In the genomic region with DNA sequence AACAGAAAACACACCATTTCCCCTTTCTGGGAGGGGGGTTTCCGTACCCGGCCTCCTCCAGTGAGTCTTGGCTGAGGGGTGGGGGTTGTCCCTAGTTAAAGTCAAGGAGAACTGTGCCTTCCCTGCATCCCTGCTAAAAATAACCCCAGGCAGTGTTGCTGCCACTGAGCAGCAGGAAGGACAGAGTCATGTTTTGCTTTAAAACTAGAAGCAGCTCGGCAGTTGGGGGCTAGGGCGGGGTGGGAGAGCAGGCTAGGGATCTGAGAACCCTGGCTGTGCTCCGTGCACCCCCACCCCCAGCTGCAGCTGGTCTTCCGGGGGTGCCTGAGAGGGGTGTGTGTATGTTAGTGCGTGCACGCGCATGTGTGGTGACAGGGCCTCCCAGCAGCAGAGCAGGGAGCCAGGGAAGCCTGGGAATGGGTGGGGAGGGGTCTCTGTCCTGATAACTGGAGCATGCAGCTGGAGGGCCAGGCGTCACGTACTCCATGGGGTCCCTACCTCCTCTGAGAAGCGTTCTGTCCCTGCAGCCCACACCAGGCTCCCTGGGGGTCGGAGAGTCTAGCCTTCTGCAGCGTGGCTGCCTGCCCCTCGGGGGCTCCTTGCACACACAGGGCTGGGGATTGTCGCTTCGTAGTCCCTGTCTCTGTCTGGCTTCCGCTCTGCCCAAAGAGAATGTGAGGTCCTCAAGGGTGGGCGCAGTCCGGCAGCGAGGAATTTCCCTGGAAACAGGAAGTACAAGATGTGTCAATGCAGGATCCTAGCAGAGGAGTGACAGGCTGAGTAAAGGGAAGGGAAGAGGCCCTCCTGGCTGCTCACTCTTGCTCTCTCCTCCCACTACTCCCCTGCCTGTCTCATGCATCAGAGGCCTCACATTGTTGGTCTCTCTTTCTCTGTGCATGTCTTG, we compare ENCODE assay signal across 8 cellular contexts. TPM values are rescaled to one million over a fixed set of nuclear protein-coding genes. Genes with fewer than 3 reads are reported as not detected.
DNase-seq lines count a peak whose midpoint lies in the region; ATAC-seq and TF ChIP-seq lines count a peak whose summit lies in the region.

No MANE protein-coding gene starts in this region.

- peak in 2 of 3 donors; percentile 76 for DNase-seq in Peyer's patch
- DNase-seq in ecto neural progenitor cell (ENCODE audit: low spot score), result peak; percentile 73
- no peak for DNase-seq in mesothelial cell of epicardium (ENCODE audit: low spot score in 2 of 2, unreplicated experiment in 2 of 2)
- peak in 1 of 2 donors; percentile 48 for DNase-seq in uterus
- DNase-seq in mucosa of gallbladder (ENCODE audit: low spot score), result no peak
- DNase-seq in cerebellar cortex (ENCODE audit: low spot score), result no peak

- peak overlapping the region; percentile 89 for H3K27ac Mint-ChIP-seq in mesothelial cell of epicardium

- H3K4me3 ChIP-seq in Peyer's patch, result peak overlapping the region in 1 of 4 donors; percentile 26
- no peak overlapping the region for H3K4me3 ChIP-seq in uterus

- H3K36me3 Mint-ChIP-seq in mesothelial cell of epicardium, result no peaks in the 10 kb centered on the region

- peaks cover 16% of the 10 kb centered on the region for H3K27me3 Mint-ChIP-seq in mesothelial cell of epicardium (ENCODE audit: low read depth)

- H3K9me3 Mint-ChIP-seq in mesothelial cell of epicardium, result no peaks in the 10 kb centered on the region

- peak overlapping the region; percentile 68 to 86 (median 76) for H3K27ac ChIP-seq in Peyer's patch
- peak overlapping the region; percentile 70 to 71 for H3K27ac ChIP-seq in uterus

- intact Hi-C loops in uterus (cut with DNase I; ENCODE audit: low total_unique reads), result no loop called here

- peaks cover 19 to 79% (median 45%) of the 10 kb centered on the region in 4 donors for H3K4me1 ChIP-seq in Peyer's patch
- peaks cover 0 to 4% of the 10 kb centered on the region in 2 donors for H3K4me1 ChIP-seq in uterus

- H3K4me3 Mint-ChIP-seq in mesothelial cell of epicardium, result peak overlapping the region; percentile 57

- no peak for TF ChIP-seq POLR2A in Peyer's patch (IDR thresholded peaks at IDR 0.05)
- TF ChIP-seq POLR2A in uterus (IDR thresholded peaks at IDR 0.05), result peak in 1 of 2 donors; percentile 1

- H3K36me3 ChIP-seq in Peyer's patch, result no peaks in the 10 kb centered on the region
- no peaks in the 10 kb centered on the region for H3K36me3 ChIP-seq in uterus

- H3K4me1 Mint-ChIP-seq in mesothelial cell of epicardium, result peaks cover 44% of the 10 kb centered on the region

- H3K9me3 ChIP-seq in Peyer's patch, result no peaks in the 10 kb centered on the region
- H3K9me3 ChIP-seq in uterus, result no peaks in the 10 kb centered on the region

- no peak for TF ChIP-seq CTCF in Peyer's patch (IDR thresholded peaks at IDR 0.05)
- no peak for TF ChIP-seq CTCF in mesothelial cell of epicardium (IDR thresholded peaks at IDR 0.05; ENCODE audit: unreplicated experiment)
- TF ChIP-seq CTCF in uterus (IDR thresholded peaks at IDR 0.05), result no peak

- no peaks in the 10 kb centered on the region for H3K27me3 ChIP-seq in Peyer's patch
- no peaks in the 10 kb centered on the region for H3K27me3 ChIP-seq in uterus

- peak; percentile 57 for ATAC-seq in GM18498 (IDR thresholded peaks at IDR 0.05; ENCODE audit: unreplicated experiment)
- ATAC-seq in HG02571 (IDR thresholded peaks at IDR 0.05; ENCODE audit: unreplicated experiment), result peak; percentile 42

RNA-seq across cellular contexts. Expression of a gene that starts 16.8 kb away (rescaled TPM):
- 1 to 10 TPM in 2 of 4 donors, not detected in 2; 1.3 to 2.7 TPM for total RNA-seq in Peyer's patch
- total RNA-seq in mesothelial cell of epicardium, result 3.3 to 4.9 TPM (median 4.2 TPM) in 3 replicates
- total RNA-seq in uterus, result 1 to 10 TPM in 2 of 4 donors, not detected in 2; 1.6 TPM
- 1.1 TPM for total RNA-seq in mucosa of gallbladder

RNA-seq across cellular contexts. Expression of a gene that starts 31.4 kb away (rescaled TPM):
- 100 to 1,000 TPM; 247 to 296 (median 275) TPM for total RNA-seq in Peyer's patch
- total RNA-seq in mesothelial cell of epicardium, result 7.3 to 7.6 TPM (median 7.3 TPM) in 3 replicates
- 100 to 1,000 TPM in 2 of 4 donors, 10 to 100 TPM in 2; 35.1 to 197 (median 84.5) TPM for total RNA-seq in uterus
- total RNA-seq in mucosa of gallbladder, result 174 TPM

RNA-seq across cellular contexts. Expression of a gene that starts 56.3 kb away (rescaled TPM):
- total RNA-seq in Peyer's patch (not detected), mesothelial cell of epicardium (not detected in 3 replicates), uterus (not detected), mucosa of gallbladder (not detected)

Comparison
In these comparisons a context has a peak if more than half of its experiments do, and no peak if none do; other contexts are left out.
1. DNase-seq: peak in Peyer's patch (2 of 3) and ecto neural progenitor cell (single experiment); none in mesothelial cell of epicardium (0 of 2), mucosa of gallbladder (single experiment) and cerebellar cortex (single experiment).